1 cellular context compared by ENCODE assay signal in genomic region chr9:136850866-136851775, GRCh38.
TF ChIP-seq lines count a peak whose summit lies in the region.

No MANE protein-coding gene starts in this region.

TF ChIP-seq in HCT116, 20 proteins besides CTCF, POLR2A, EP300 and RAD21 (continued from another document):
- no peak for TF ChIP-seq ZBTB33 (IDR thresholded peaks at IDR 0.05; ENCODE audit: extremely low read depth, insufficient replicate concordance, low read length)
- TF ChIP-seq YY1 (IDR thresholded peaks at IDR 0.05; ENCODE audit: extremely low read depth, insufficient replicate concordance, low read depth, low read length), result no peak
- no peak for TF ChIP-seq CBX3 (IDR thresholded peaks at IDR 0.05; ENCODE audit: low read depth)
- TF ChIP-seq CEBPB (IDR thresholded peaks at IDR 0.05; ENCODE audit: low read depth), result no peak
- no peak for TF ChIP-seq EGR1 (IDR thresholded peaks at IDR 0.05; ENCODE audit: low read depth)
- TF ChIP-seq EZH2 (IDR thresholded peaks at IDR 0.05), result no peak
